In the genomic region with DNA sequence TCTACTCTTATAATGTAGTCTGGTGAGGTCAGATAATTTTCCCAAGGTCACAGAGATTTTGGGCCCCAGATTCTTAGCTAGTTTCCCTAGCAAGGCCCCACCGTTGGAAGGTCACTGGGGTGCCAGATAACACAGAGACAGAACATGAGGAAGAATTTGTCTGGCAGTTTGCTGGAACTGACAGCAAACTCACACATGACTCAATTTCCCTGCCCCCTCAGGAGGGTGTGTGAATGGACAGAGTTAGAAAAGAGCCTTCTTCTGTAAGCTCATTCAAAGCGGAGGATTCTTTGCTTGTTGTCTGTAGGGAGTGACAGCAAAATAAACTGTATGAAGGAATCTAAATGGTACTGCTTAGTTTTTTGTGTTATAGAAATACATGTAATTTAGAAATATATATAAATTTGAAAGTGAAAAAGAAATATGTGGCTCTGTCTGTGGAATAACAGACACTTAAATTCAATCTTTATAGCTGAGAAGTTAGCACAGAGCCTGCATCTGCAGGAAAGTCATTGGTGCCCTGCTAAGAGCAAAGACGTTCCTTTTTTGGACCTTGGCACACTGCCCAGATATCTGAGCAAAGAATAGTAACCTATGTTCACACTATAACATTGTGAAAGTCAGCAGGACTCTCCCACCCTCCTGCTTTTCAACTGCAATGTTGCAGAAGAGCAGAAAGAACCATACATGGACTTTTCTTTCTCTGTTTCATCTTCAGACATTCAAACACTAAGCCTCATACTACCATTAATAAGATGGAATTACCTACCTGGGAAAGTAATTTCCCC, we compare ENCODE assay signal across 8 cellular contexts. TPM values are rescaled to one million over a fixed set of nuclear protein-coding genes. Genes with fewer than 3 reads are reported as not detected.
DNase-seq lines count a peak whose midpoint lies in the region; FAIRE-seq and TF ChIP-seq lines count a peak whose summit lies in the region.

No MANE protein-coding gene starts in this region.

- H4K91ac ChIP-seq in trophoblast cell (ENCODE audit: low read depth, low read length), result no peak overlapping the region

- H3K36me3 Mint-ChIP-seq in dendritic cell treated with granulocyte-macrophage colony-stimulating factor and Interleukin-4, amounts not matched to agents 40 ng/mL and 50 ng/mL, for 4 days (ENCODE audit: low read depth), result peaks cover 54% of the 10 kb centered on the region

- H3K9me3 ChIP-seq in trophoblast cell (ENCODE audit: insufficient read depth, low read depth, low read length), result no peaks in the 10 kb centered on the region

- TF ChIP-seq CTCF in D721Med (IDR thresholded peaks at IDR 0.05; ENCODE audit: insufficient read depth, missing control alignments), result no peak

- H3K9ac ChIP-seq in trophoblast cell (ENCODE audit: low read length), result no peak overlapping the region

- H3K4me3 ChIP-seq in trophoblast cell (ENCODE audit: low read depth, low read length), result no peak overlapping the region

- peaks cover 7% of the 10 kb centered on the region for H3K79me2 ChIP-seq in trophoblast cell (ENCODE audit: control insufficient read depth, insufficient read depth, low read length, poor library complexity)

- H2AK5ac ChIP-seq in trophoblast cell (ENCODE audit: low read length), result no peak overlapping the region

- H3K27ac Mint-ChIP-seq in dendritic cell treated with granulocyte-macrophage colony-stimulating factor and Interleukin-4, amounts not matched to agents 40 ng/mL and 50 ng/mL, for 4 days, result peak overlapping the region; percentile 97

- H4K8ac ChIP-seq in trophoblast cell (ENCODE audit: low read depth, low read length), result no peak overlapping the region

- H2AFZ ChIP-seq in trophoblast cell (ENCODE audit: insufficient read depth, low read length, poor library complexity), result no peak overlapping the region

- H3K27me3 ChIP-seq in trophoblast cell (ENCODE audit: insufficient read depth, low read length), result peaks cover 2% of the 10 kb centered on the region

- no peak overlapping the region for H3K23ac ChIP-seq in trophoblast cell (ENCODE audit: low read length)

- H3K4me1 Mint-ChIP-seq in dendritic cell treated with granulocyte-macrophage colony-stimulating factor and Interleukin-4, amounts not matched to agents 40 ng/mL and 50 ng/mL, for 4 days (ENCODE audit: low read depth), result peaks cover 60% of the 10 kb centered on the region

- H2BK120ac ChIP-seq in trophoblast cell (ENCODE audit: insufficient read depth, low read length, poor library complexity), result no peak overlapping the region

- peak overlapping the region; percentile 26 for H3K4me3 Mint-ChIP-seq in dendritic cell treated with granulocyte-macrophage colony-stimulating factor and Interleukin-4, amounts not matched to agents 40 ng/mL and 50 ng/mL, for 4 days

- WGBS in trophoblast cell (ENCODE audit: extremely low coverage, insufficient coverage, insufficient read length), result no CpG with 5 or more reads among the region's 3 CpGs

- H3K4ac ChIP-seq in trophoblast cell (ENCODE audit: low read depth, low read length), result peak overlapping the region; percentile 10

- intact Hi-C loops in dendritic cell treated with granulocyte-macrophage colony-stimulating factor and Interleukin-4, amounts not matched to agents 40 ng/mL and 50 ng/mL, for 4 days (cut with micrococcal nuclease), result no loop called here

- H3K9me3 Mint-ChIP-seq in dendritic cell treated with granulocyte-macrophage colony-stimulating factor and Interleukin-4, amounts not matched to agents 40 ng/mL and 50 ng/mL, for 4 days, result no peaks in the 10 kb centered on the region

- FAIRE-seq in D721Med (lab: Jason Lieb, UNC), result no peak

- no peaks in the 10 kb centered on the region for H3K27me3 Mint-ChIP-seq in dendritic cell treated with granulocyte-macrophage colony-stimulating factor and Interleukin-4, amounts not matched to agents 40 ng/mL and 50 ng/mL, for 4 days

- H2BK12ac ChIP-seq in trophoblast cell (ENCODE audit: low read length), result no peak overlapping the region

- H2BK5ac ChIP-seq in trophoblast cell (ENCODE audit: low read depth, low read length, poor library complexity), result no peak overlapping the region

- H3K4me1 ChIP-seq in trophoblast cell (ENCODE audit: control insufficient read depth in 1 of 2, insufficient read depth in 2 of 2, low read length in 2 of 2), result peaks cover 0 to 2% of the 10 kb centered on the region in 2 experiments

- DNase-seq in NCI-H748 (lab: John Stamatoyannopoulos, UW; ENCODE audit: unreplicated experiment) (peak; percentile 18), NCI-H748 treated with DMSO at 0.1 percent for 48 hours (lab: John Stamatoyannopoulos, UW) (no peak), NCI-H2227 treated with DMSO at 0.1 percent for 48 hours (lab: John Stamatoyannopoulos, UW) (peak; percentile 73), trophoblast cell (no peak), dermis blood vessel endothelial cell (no peak), GM03348 (ENCODE audit: low spot score) (no peak), D721Med (ENCODE audit: insufficient read length, low spot score) (no peak)

- no peak overlapping the region for H3K27ac ChIP-seq in trophoblast cell (ENCODE audit: low read depth, low read length)

- H3K14ac ChIP-seq in trophoblast cell (ENCODE audit: low read length), result no peak overlapping the region

- no peak overlapping the region for H3K18ac ChIP-seq in trophoblast cell (ENCODE audit: low read length)

- H3K79me1 ChIP-seq in trophoblast cell (ENCODE audit: low read length), result peaks cover 9% of the 10 kb centered on the region

- H3K36me3 ChIP-seq in trophoblast cell (ENCODE audit: control insufficient read depth in 1 of 2, insufficient read depth in 2 of 2, low read length in 2 of 2), result peaks cover 0 to 3% of the 10 kb centered on the region in 2 experiments

- H3K4me2 ChIP-seq in trophoblast cell (ENCODE audit: low read length), result no peak overlapping the region

- no peak overlapping the region for H4K12ac ChIP-seq in trophoblast cell (ENCODE audit: low read depth, low read length)

RNA-seq across cellular contexts. Expression of gene MDH1, which starts 2.1 kb away (rescaled TPM):
- polyA plus RNA-seq in trophoblast cell (2013), result 154 and 165 TPM in 2 replicates
- total RNA-seq in dermis blood vessel endothelial cell, result 118 and 139 TPM in 2 replicates

RNA-seq across cellular contexts. Expression of gene WDPCP, which starts 2.5 kb away (rescaled TPM):
- 3.1 TPM in 2 replicates for polyA plus RNA-seq in trophoblast cell (2013)
- total RNA-seq in dermis blood vessel endothelial cell, result 5.9 and 6.8 TPM in 2 replicates

Comparison
In these comparisons a context has a peak if more than half of its experiments do, and no peak if none do; other contexts are left out.
1. DNase-seq: peak in NCI-H748 (single experiment) and NCI-H2227 treated with DMSO at 0.1 percent for 48 hours (single experiment); none in NCI-H748 treated with DMSO at 0.1 percent for 48 hours (single experiment), trophoblast cell (0 of 2), dermis blood vessel endothelial cell (single experiment), GM03348 (single experiment) and D721Med (single experiment).